Comparison of ENCODE assay signal across 1 cellular context in the genomic region with DNA sequence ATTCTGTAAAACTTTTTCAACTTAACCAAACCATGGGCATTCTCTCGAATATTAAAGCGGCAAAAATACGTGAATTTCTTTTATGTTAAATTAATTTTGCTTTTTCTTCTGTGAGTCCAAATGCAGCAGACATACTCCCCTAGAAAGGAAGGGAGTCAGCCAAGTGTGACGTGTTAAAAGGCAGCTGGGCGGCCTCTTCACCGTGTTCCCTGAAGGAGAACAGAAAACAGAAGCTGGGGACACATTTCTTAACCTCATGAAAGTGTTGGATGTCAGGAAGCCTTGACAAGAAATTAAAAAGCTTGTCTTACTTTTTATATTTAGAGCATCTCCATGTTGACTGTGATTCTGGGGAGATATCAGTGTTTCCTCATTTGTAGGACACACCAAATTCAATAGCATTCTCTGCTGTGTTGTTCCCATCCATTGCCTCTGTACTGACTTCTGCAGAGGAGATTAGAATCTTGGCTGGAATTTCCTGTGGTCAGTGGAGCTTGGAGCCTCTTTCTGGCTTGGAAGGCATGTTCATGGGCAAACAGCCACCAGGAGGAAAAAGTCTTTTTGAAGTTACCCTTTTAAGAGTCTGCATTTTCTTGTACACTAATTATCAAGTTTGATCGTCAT.
TF ChIP-seq lines count a peak whose summit lies in the region.

No MANE protein-coding gene starts in this region.

TF ChIP-seq in SK-N-SH treated with all-trans-retinoic acid at 6 μM for 48 hours, 23 proteins besides CTCF, POLR2A, EP300 and RAD21 (continued from another document):
- TF ChIP-seq ZNF8 (CRISPR knock-in tag; IDR thresholded peaks at IDR 0.05) (peak; percentile 25; the same call in 1 of the 2 replicates), ISL1 (CRISPR knock-in tag; IDR thresholded peaks at IDR 0.05) (peak; percentile 39), CSDC2 (CRISPR knock-in tag; IDR thresholded peaks at IDR 0.05) (no peak), GLIS3 (CRISPR knock-in tag; IDR thresholded peaks at IDR 0.05) (no peak), OSR1 (CRISPR knock-in tag; IDR thresholded peaks at IDR 0.05) (no peak), ESRRG (CRISPR knock-in tag; IDR thresholded peaks at IDR 0.05) (no peak), SNAI2 (CRISPR knock-in tag; IDR thresholded peaks at IDR 0.05) (peak; percentile 85), PPARA (CRISPR knock-in tag; IDR thresholded peaks at IDR 0.05; ENCODE audit: borderline replicate concordance) (0 out of 2 replicates have a peak, but pooled peaks have one; percentile 39)
